In genomic region chr3:80999481-80999880, GRCh38 we compare ENCODE assay signal across 23 cellular contexts.
"Had no signal": no experiment of that assay in that cellular context is flagged by ENCODE, and none has a peak within 500 bp of the region (broad histone marks: within the 10 kb centered on the region; RNA-seq: fewer than 3 reads in every experiment).

No MANE protein-coding gene starts in this region.

- H3K27ac Mint-ChIP-seq: naive thymus-derived CD4-positive, alpha-beta T cell; natural killer cell treated with Interleukin-12 subunit alpha and Interleukin-12 subunit beta and Interleukin-15 and Interleukin-18, amount 100 ng/mL, for 72 hours; nephron progenitor cell; stimulated activated effector memory CD8-positive, alpha-beta T cell treated with anti-CD3 and anti-CD28 coated beads, Interleukin-12 subunit alpha, Interleukin-12 subunit beta, amount 100 ng/mL, for 72 hours; stimulated activated naive CD8-positive, alpha-beta T cell treated with anti-CD3 and anti-CD28 coated beads, Interleukin-15, amount 100 ng/mL, for 72 hours; type B pancreatic cell had no signal

- H3K9me3 Mint-ChIP-seq: nephron progenitor cell, neural crest cell, type B pancreatic cell had no signal

- H3K4me3 Mint-ChIP-seq: naive thymus-derived CD4-positive, alpha-beta T cell; natural killer cell treated with Interleukin-12 subunit alpha and Interleukin-12 subunit beta and Interleukin-15 and Interleukin-18, amount 100 ng/mL, for 72 hours; nephron progenitor cell; neural crest cell; stimulated activated effector memory CD8-positive, alpha-beta T cell treated with anti-CD3 and anti-CD28 coated beads, Interleukin-12 subunit alpha, Interleukin-12 subunit beta, amount 100 ng/mL, for 72 hours; stimulated activated naive CD8-positive, alpha-beta T cell treated with anti-CD3 and anti-CD28 coated beads, Interleukin-15, amount 100 ng/mL, for 72 hours; type B pancreatic cell had no signal

- H3K4me1 Mint-ChIP-seq: naive thymus-derived CD4-positive, alpha-beta T cell; nephron progenitor cell; neural crest cell; stimulated activated effector memory CD8-positive, alpha-beta T cell treated with anti-CD3 and anti-CD28 coated beads, Interleukin-12 subunit alpha, Interleukin-12 subunit beta, amount 100 ng/mL, for 72 hours; stimulated activated naive CD8-positive, alpha-beta T cell treated with anti-CD3 and anti-CD28 coated beads, Interleukin-15, amount 100 ng/mL, for 72 hours had no signal

- H3K27me3 Mint-ChIP-seq: naive thymus-derived CD4-positive, alpha-beta T cell; natural killer cell treated with Interleukin-12 subunit alpha and Interleukin-12 subunit beta and Interleukin-15 and Interleukin-18, amount 100 ng/mL, for 72 hours; stimulated activated naive CD8-positive, alpha-beta T cell treated with anti-CD3 and anti-CD28 coated beads, Interleukin-15, amount 100 ng/mL, for 72 hours; type B pancreatic cell had no signal

- DNase-seq: naive thymus-derived CD4-positive, alpha-beta T cell; nephron progenitor cell; nucleus accumbens; pancreas; right cardiac atrium; right lobe of liver; sigmoid colon; small intestine; stimulated activated CD4-positive, alpha-beta T cell treated with anti-CD3 and anti-CD28 coated beads, Interleukin-15, amount 100 ng/mL, for 24 hours; stimulated activated CD4-positive, alpha-beta T cell treated with anti-CD3 and anti-CD28 coated beads, Interleukin-2, amount 100 ng/mL, for 24 hours; stimulated activated CD4-positive, alpha-beta T cell treated with anti-CD3 and anti-CD28 coated beads, Interleukin-2, amount 100 ng/mL, for 48 hours; stimulated activated CD4-positive, alpha-beta T cell treated with anti-CD3 and anti-CD28 coated beads, Interleukin-4, amount 100 ng/mL, for 24 hours; stimulated activated naive CD4-positive, alpha-beta T cell; stimulated activated naive CD8-positive, alpha-beta T cell treated with anti-CD3 and anti-CD28 coated beads, Interleukin-15, amount 100 ng/mL, for 72 hours; stimulated activated naive CD8-positive, alpha-beta T cell treated with anti-CD3 and anti-CD28 coated beads, Interleukin-15, Interleukin-2, amounts not matched to agents 100 U/mL and 50 U/mL, for 24 hours; substantia nigra; thyroid gland; upper lobe of right lung; uterus had no signal

- H3K36me3 Mint-ChIP-seq: naive thymus-derived CD4-positive, alpha-beta T cell; stimulated activated effector memory CD8-positive, alpha-beta T cell treated with anti-CD3 and anti-CD28 coated beads, Interleukin-12 subunit alpha, Interleukin-12 subunit beta, amount 100 ng/mL, for 72 hours; type B pancreatic cell had no signal

- ATAC-seq: naive thymus-derived CD4-positive, alpha-beta T cell; natural killer cell treated with Interleukin-12 subunit alpha and Interleukin-12 subunit beta and Interleukin-15 and Interleukin-18, amount 100 ng/mL, for 72 hours; pancreas; right cardiac atrium; stimulated activated effector memory CD8-positive, alpha-beta T cell treated with anti-CD3 and anti-CD28 coated beads, Interleukin-12 subunit alpha, Interleukin-12 subunit beta, amount 100 ng/mL, for 72 hours; stimulated activated naive CD8-positive, alpha-beta T cell treated with anti-CD3 and anti-CD28 coated beads, Interleukin-15, amount 100 ng/mL, for 72 hours; stimulated activated naive CD8-positive, alpha-beta T cell treated with anti-CD3 and anti-CD28 coated beads, Interleukin-15, Interleukin-2, amounts not matched to agents 100 U/mL and 50 U/mL, for 24 hours; upper lobe of right lung had no signal
